In genomic region chr2:200862532-200863000, GRCh38 we compare ENCODE assay signal across 8 cellular contexts. TPM values are rescaled to one million over a fixed set of nuclear protein-coding genes. Genes with fewer than 3 reads are reported as not detected.
DNase-seq lines count a peak whose midpoint lies in the region; ATAC-seq and TF ChIP-seq lines count a peak whose summit lies in the region.

No MANE protein-coding gene starts in this region.

- H3K27ac ChIP-seq in right atrium auricular region: peak overlapping the region; percentile 100
- no peak overlapping the region for H3K27ac ChIP-seq in iPS DF 6.9 (ENCODE audit: low read length)
- peak overlapping the region; percentile 2 to 100 (median 100) for H3K27ac ChIP-seq in skin epidermis

- H3K27me3 Mint-ChIP-seq in activated naive CD4-positive, alpha-beta T cell treated with anti-CD3 and anti-CD28 coated beads, Interleukin-2, amount 50 U/mL, for 24 hours: no peaks in the 10 kb centered on the region

- H3K4me3 ChIP-seq in right atrium auricular region: peak overlapping the region; percentile 96 to 99
- peak overlapping the region; percentile 73; the same call in 1 of the 2 replicates for H3K4me3 ChIP-seq in iPS DF 6.9 (ENCODE audit: low read length)
- H3K4me3 ChIP-seq in skin epidermis: peak overlapping the region; percentile 67 to 100 (median 82)

- H3K4me1 ChIP-seq in right atrium auricular region (peaks cover 4 to 59% of the 10 kb centered on the region in 2 donors), iPS DF 6.9 (ENCODE audit: control insufficient read depth, insufficient read depth, low read length) (no peaks in the 10 kb centered on the region)

- H3K27ac Mint-ChIP-seq in activated naive CD4-positive, alpha-beta T cell treated with anti-CD3 and anti-CD28 coated beads, Interleukin-2, amount 50 U/mL, for 24 hours: peak overlapping the region; percentile 99

- intact Hi-C loops in Right ventricle myocardium superior (cut with DNase I): no loop called here

- H3K27me3 ChIP-seq in right atrium auricular region: no peaks in the 10 kb centered on the region
- H3K27me3 ChIP-seq in iPS DF 6.9 (ENCODE audit: control insufficient read depth, insufficient read depth, low read length): no peaks in the 10 kb centered on the region

- no peaks in the 10 kb centered on the region for H3K9me3 Mint-ChIP-seq in activated naive CD4-positive, alpha-beta T cell treated with anti-CD3 and anti-CD28 coated beads, Interleukin-2, amount 50 U/mL, for 24 hours

- peaks cover 52% of the 10 kb centered on the region for H3K4me1 Mint-ChIP-seq in activated naive CD4-positive, alpha-beta T cell treated with anti-CD3 and anti-CD28 coated beads, Interleukin-2, amount 50 U/mL, for 24 hours

- H3K9me3 ChIP-seq in right atrium auricular region: no peaks in the 10 kb centered on the region
- no peaks in the 10 kb centered on the region for H3K9me3 ChIP-seq in iPS DF 6.9 (ENCODE audit: control insufficient read depth, insufficient read depth, low read length)

- H3K36me3 ChIP-seq in right atrium auricular region: peaks cover 38% of the 10 kb centered on the region
- H3K36me3 ChIP-seq in iPS DF 6.9 (ENCODE audit: control insufficient read depth, insufficient read depth, low read length): peaks cover 10% of the 10 kb centered on the region; the same call in 1 of the 2 replicates

- peaks cover 33% of the 10 kb centered on the region for H3K36me3 Mint-ChIP-seq in activated naive CD4-positive, alpha-beta T cell treated with anti-CD3 and anti-CD28 coated beads, Interleukin-2, amount 50 U/mL, for 24 hours

- no CpG with 5 or more reads among the region's 13 CpGs for WGBS in iPS DF 6.9 (ENCODE audit: insufficient coverage, insufficient read length)

- TF ChIP-seq CTCF in right atrium auricular region (IDR thresholded peaks at IDR 0.05): no peak

- ATAC-seq in Right ventricle myocardium superior (ENCODE audit: poor library complexity): no peak
- ATAC-seq in HG02763 (IDR thresholded peaks at IDR 0.05; ENCODE audit: unreplicated experiment): no peak

- H3K4me3 Mint-ChIP-seq in activated naive CD4-positive, alpha-beta T cell treated with anti-CD3 and anti-CD28 coated beads, Interleukin-2, amount 50 U/mL, for 24 hours: peak overlapping the region; percentile 99

- no peak for DNase-seq in right atrium auricular region (ENCODE audit: low spot score)
- no peak for DNase-seq in Right ventricle myocardium superior
- DNase-seq in RPMI8226: peak; percentile 55
- DNase-seq in iPS DF 6.9 (ENCODE audit: low read depth, low spot score): no peak
- no peak for DNase-seq in OCI-M2 (lab: John Stamatoyannopoulos, UW; ENCODE audit: unreplicated experiment)

RNA-seq across cellular contexts. Expression of gene CLK1, which starts 1.9 kb away (rescaled TPM):
- total RNA-seq in right atrium auricular region (10 to 100 TPM; 41.7 to 62.5 TPM), Right ventricle myocardium superior (44.1 TPM)

RNA-seq across cellular contexts. Expression of gene PPIL3, which starts 26.3 kb away (rescaled TPM):
- total RNA-seq in right atrium auricular region (10 to 100 TPM in 1 of 2 donors, 1 to 10 TPM in 1; 6.1 to 22.9 TPM), Right ventricle myocardium superior (27.9 TPM)

RNA-seq across cellular contexts. Expression of gene NIF3L1, which starts 26.6 kb away (rescaled TPM):
- total RNA-seq in right atrium auricular region (10 to 100 TPM; 16.1 to 16.6 TPM), Right ventricle myocardium superior (15.3 TPM)

RNA-seq across cellular contexts. Expression of gene BZW1, which starts 50.9 kb away (rescaled TPM):
- total RNA-seq in right atrium auricular region: 100 to 1,000 TPM in 1 of 2 donors, 10 to 100 TPM in 1; 58.0 to 131 TPM
- total RNA-seq in Right ventricle myocardium superior: 72.2 TPM
